In genomic region chr3:27483117-27484001, GRCh38 we compare ENCODE assay signal across 1 cellular context.
TF ChIP-seq lines count a peak whose summit lies in the region.

No MANE protein-coding gene starts in this region.

TF ChIP-seq in HepG2, 621 proteins besides CTCF, POLR2A, EP300 and RAD21 (continued from another document):
- TF ChIP-seq, protein P1, sequence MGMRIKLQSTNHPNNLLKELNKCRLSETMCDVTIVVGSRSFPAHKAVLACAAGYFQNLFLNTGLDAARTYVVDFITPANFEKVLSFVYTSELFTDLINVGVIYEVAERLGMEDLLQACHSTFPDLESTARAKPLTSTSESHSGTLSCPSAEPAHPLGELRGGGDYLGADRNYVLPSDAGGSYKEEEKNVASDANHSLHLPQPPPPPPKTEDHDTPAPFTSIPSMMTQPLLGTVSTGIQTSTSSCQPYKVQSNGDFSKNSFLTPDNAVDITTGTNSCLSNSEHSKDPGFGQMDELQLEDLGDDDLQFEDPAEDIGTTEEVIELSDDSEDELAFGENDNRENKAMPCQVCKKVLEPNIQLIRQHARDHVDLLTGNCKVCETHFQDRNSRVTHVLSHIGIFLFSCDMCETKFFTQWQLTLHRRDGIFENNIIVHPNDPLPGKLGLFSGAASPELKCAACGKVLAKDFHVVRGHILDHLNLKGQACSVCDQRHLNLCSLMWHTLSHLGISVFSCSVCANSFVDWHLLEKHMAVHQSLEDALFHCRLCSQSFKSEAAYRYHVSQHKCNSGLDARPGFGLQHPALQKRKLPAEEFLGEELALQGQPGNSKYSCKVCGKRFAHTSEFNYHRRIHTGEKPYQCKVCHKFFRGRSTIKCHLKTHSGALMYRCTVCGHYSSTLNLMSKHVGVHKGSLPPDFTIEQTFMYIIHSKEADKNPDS (CRISPR knock-in tag; IDR thresholded peaks at IDR 0.05) = no peak
- TF ChIP-seq NFE2L1 (CRISPR knock-in tag; IDR thresholded peaks at IDR 0.05; ENCODE audit: borderline replicate concordance) = no peak
- TF ChIP-seq ZFP36L1 (CRISPR knock-in tag; IDR thresholded peaks at IDR 0.05) = no peak
- TF ChIP-seq MEF2D (CRISPR knock-in tag; IDR thresholded peaks at IDR 0.05) = no peak
- TF ChIP-seq FLYWCH1 (CRISPR knock-in tag; IDR thresholded peaks at IDR 0.05) = no peak
- TF ChIP-seq CENPT (CRISPR knock-in tag; IDR thresholded peaks at IDR 0.05; ENCODE audit: low read depth) = no peak
- no peak for TF ChIP-seq ZNF589 (CRISPR knock-in tag; conservative IDR thresholded peaks at IDR 0.05)
- TF ChIP-seq PAWR (CRISPR knock-in tag; IDR thresholded peaks at IDR 0.05; ENCODE audit: borderline replicate concordance) = no peak
- peak; percentile 25; the same call in 1 of the 2 replicates for TF ChIP-seq IRF2 (CRISPR knock-in tag; IDR thresholded peaks at IDR 0.05)
- no peak for TF ChIP-seq MIER2 (CRISPR knock-in tag; IDR thresholded peaks at IDR 0.05)
- no peak for TF ChIP-seq KAT7 (CRISPR knock-in tag; IDR thresholded peaks at IDR 0.05; ENCODE audit: borderline replicate concordance)
- no peak for TF ChIP-seq GMEB2 (CRISPR knock-in tag; IDR thresholded peaks at IDR 0.05; ENCODE audit: low read depth)
- TF ChIP-seq KMT2B (CRISPR knock-in tag; IDR thresholded peaks at IDR 0.05) = peak; percentile 60; the same call in 1 of the 2 replicates
- peak; percentile 40; the same call in 1 of the 2 replicates for TF ChIP-seq GABPB1 (CRISPR knock-in tag; IDR thresholded peaks at IDR 0.05)
- TF ChIP-seq ZBTB1 (CRISPR knock-in tag; IDR thresholded peaks at IDR 0.05; ENCODE audit: borderline replicate concordance) = no peak
- TF ChIP-seq IRF1 (CRISPR knock-in tag; IDR thresholded peaks at IDR 0.05; ENCODE audit: low read depth) = no peak
- TF ChIP-seq SNAI1 (CRISPR knock-in tag; IDR thresholded peaks at IDR 0.05; ENCODE audit: borderline replicate concordance) = no peak
- no peak for TF ChIP-seq ELF4 (CRISPR knock-in tag; IDR thresholded peaks at IDR 0.05; ENCODE audit: borderline replicate concordance)
- TF ChIP-seq TBX2 (CRISPR knock-in tag; IDR thresholded peaks at IDR 0.05; ENCODE audit: borderline replicate concordance) = 0 out of 2 replicates have a peak, but pooled peaks have one; percentile 15
- no peak for TF ChIP-seq CENPX (CRISPR knock-in tag; IDR thresholded peaks at IDR 0.05)
- TF ChIP-seq, protein P2, sequence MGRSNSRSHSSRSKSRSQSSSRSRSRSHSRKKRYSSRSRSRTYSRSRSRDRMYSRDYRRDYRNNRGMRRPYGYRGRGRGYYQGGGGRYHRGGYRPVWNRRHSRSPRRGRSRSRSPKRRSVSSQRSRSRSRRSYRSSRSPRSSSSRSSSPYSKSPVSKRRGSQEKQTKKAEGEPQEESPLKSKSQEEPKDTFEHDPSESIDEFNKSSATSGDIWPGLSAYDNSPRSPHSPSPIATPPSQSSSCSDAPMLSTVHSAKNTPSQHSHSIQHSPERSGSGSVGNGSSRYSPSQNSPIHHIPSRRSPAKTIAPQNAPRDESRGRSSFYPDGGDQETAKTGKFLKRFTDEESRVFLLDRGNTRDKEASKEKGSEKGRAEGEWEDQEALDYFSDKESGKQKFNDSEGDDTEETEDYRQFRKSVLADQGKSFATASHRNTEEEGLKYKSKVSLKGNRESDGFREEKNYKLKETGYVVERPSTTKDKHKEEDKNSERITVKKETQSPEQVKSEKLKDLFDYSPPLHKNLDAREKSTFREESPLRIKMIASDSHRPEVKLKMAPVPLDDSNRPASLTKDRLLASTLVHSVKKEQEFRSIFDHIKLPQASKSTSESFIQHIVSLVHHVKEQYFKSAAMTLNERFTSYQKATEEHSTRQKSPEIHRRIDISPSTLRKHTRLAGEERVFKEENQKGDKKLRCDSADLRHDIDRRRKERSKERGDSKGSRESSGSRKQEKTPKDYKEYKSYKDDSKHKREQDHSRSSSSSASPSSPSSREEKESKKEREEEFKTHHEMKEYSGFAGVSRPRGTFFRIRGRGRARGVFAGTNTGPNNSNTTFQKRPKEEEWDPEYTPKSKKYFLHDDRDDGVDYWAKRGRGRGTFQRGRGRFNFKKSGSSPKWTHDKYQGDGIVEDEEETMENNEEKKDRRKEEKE (IDR thresholded peaks at IDR 0.05) = no peak
- no peak for TF ChIP-seq STAT6 (CRISPR knock-in tag; IDR thresholded peaks at IDR 0.05; ENCODE audit: borderline replicate concordance)
- no peak for TF ChIP-seq HMG20A (CRISPR knock-in tag; IDR thresholded peaks at IDR 0.05; ENCODE audit: borderline replicate concordance)
- 0 out of 2 replicates have a peak, but pooled peaks have one; percentile 19 for TF ChIP-seq ATF7-NPFF (CRISPR knock-in tag; IDR thresholded peaks at IDR 0.05; ENCODE audit: low read depth)
- TF ChIP-seq, protein P3, sequence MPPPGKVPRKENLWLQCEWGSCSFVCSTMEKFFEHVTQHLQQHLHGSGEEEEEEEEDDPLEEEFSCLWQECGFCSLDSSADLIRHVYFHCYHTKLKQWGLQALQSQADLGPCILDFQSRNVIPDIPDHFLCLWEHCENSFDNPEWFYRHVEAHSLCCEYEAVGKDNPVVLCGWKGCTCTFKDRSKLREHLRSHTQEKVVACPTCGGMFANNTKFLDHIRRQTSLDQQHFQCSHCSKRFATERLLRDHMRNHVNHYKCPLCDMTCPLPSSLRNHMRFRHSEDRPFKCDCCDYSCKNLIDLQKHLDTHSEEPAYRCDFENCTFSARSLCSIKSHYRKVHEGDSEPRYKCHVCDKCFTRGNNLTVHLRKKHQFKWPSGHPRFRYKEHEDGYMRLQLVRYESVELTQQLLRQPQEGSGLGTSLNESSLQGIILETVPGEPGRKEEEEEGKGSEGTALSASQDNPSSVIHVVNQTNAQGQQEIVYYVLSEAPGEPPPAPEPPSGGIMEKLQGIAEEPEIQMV (CRISPR knock-in tag; IDR thresholded peaks at IDR 0.05; ENCODE audit: low read depth) = peak; percentile 84; the same call in 1 of the 2 replicates
- TF ChIP-seq FOSL1 (CRISPR knock-in tag; IDR thresholded peaks at IDR 0.05; ENCODE audit: borderline replicate concordance) = no peak
- TF ChIP-seq, protein P4, sequence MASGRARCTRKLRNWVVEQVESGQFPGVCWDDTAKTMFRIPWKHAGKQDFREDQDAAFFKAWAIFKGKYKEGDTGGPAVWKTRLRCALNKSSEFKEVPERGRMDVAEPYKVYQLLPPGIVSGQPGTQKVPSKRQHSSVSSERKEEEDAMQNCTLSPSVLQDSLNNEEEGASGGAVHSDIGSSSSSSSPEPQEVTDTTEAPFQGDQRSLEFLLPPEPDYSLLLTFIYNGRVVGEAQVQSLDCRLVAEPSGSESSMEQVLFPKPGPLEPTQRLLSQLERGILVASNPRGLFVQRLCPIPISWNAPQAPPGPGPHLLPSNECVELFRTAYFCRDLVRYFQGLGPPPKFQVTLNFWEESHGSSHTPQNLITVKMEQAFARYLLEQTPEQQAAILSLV (CRISPR knock-in tag; IDR thresholded peaks at IDR 0.05; ENCODE audit: borderline replicate concordance) = no peak
- no peak for TF ChIP-seq ARID2 (CRISPR knock-in tag; IDR thresholded peaks at IDR 0.05; ENCODE audit: borderline replicate concordance)
